In genomic region chr2:134407154-134407890, GRCh38 we compare ENCODE assay signal across 18 cellular contexts.
DNase-seq lines count a peak whose midpoint lies in the region; ATAC-seq and TF ChIP-seq lines count a peak whose summit lies in the region.
"Had no signal": no experiment of that assay in that cellular context is flagged by ENCODE, and none has a peak within 500 bp of the region (broad histone marks: within the 10 kb centered on the region; RNA-seq: fewer than 3 reads in every experiment).

No MANE protein-coding gene starts in this region.

- intact Hi-C loops in OCI-LY7 (cut with micrococcal nuclease; ENCODE audit: unreplicated experiment) = no loop called here
- intact Hi-C loops in tibial artery (cut with DNase I; ENCODE audit: low total_unique reads) = no loop called here

- no peak overlapping the region for H2BK12ac ChIP-seq in H9 (ENCODE audit: insufficient read length, low read depth, low read length)

- H4K20me1 ChIP-seq in OCI-LY7 (ENCODE audit: insufficient read depth, low read length) (no peaks in the 10 kb centered on the region), H9 (ENCODE audit: control insufficient read depth, insufficient read depth, insufficient read length) (no peaks in the 10 kb centered on the region)

- no peak overlapping the region for H2BK5ac ChIP-seq in H9 (ENCODE audit: insufficient read length, low read length)

- H3K4me1 Mint-ChIP-seq in HFFc6 (ENCODE audit: low read depth) (peaks cover 98% of the 10 kb centered on the region), progenitor cell of endocrine pancreas (ENCODE audit: low read depth) (peaks cover 27% of the 10 kb centered on the region), H9 (peaks cover 11% of the 10 kb centered on the region in 2 experiments)

- CTCF ChIA-PET in OCI-LY7 (lab: Charles Lee; ENCODE audit: unreplicated experiment) = no interaction called here

- H3K4me3 Mint-ChIP-seq in HFFc6 (no peak overlapping the region; the same call in 1 of the 2 replicates), progenitor cell of endocrine pancreas (ENCODE audit: low read depth) (no peak overlapping the region), H9 (no peak overlapping the region)
- H3K4me3 Mint-ChIP-seq: activated naive CD8-positive, alpha-beta T cell treated with anti-CD3 and anti-CD28 coated beads for 36 hours had no signal

- H3K9ac ChIP-seq in H9 (ENCODE audit: extremely low read depth, insufficient read length, low read length) = no peak overlapping the region

- H3K4ac ChIP-seq in H9 (ENCODE audit: low read depth, low read length) = no peak overlapping the region

- H3K56ac ChIP-seq in H9 (ENCODE audit: insufficient read length, low read depth, low read length) = no peak overlapping the region

- H3K27ac ChIP-seq in OCI-LY7 (ENCODE audit: low read depth, low read length, poor library complexity, severe bottlenecking) (peak overlapping the region; percentile 99), epithelial cell of prostate (peak overlapping the region; percentile 94), H9 (ENCODE audit: insufficient read length, low read depth, low read length) (no peak overlapping the region), tibial artery (no peak overlapping the region)
- H3K27ac ChIP-seq: gastroesophageal sphincter, lower lobe of right lung had no signal

- H3K27ac Mint-ChIP-seq in HFFc6 (peak overlapping the region; percentile 95), progenitor cell of endocrine pancreas (peak overlapping the region; percentile 53), H9 (peak overlapping the region in 1 of 3 experiments; percentile 24; a peak in 1 of 7 replicates)
- H3K27ac Mint-ChIP-seq: activated naive CD8-positive, alpha-beta T cell treated with anti-CD3 and anti-CD28 coated beads for 36 hours had no signal

- H3K23me2 ChIP-seq in H9 (ENCODE audit: insufficient read length, low read depth, low read length, poor library complexity, severe bottlenecking) = no peaks in the 10 kb centered on the region

- no peak overlapping the region for H3K4me3 ChIP-seq in OCI-LY7 (ENCODE audit: low read depth, low read length, poor library complexity, severe bottlenecking)
- no peak overlapping the region for H3K4me3 ChIP-seq in tibial artery
- H3K4me3 ChIP-seq: gastroesophageal sphincter, lower lobe of right lung, spleen had no signal

- no peaks in the 10 kb centered on the region for H3K9me2 ChIP-seq in OCI-LY7 (ENCODE audit: insufficient read depth, low read length)

- no peak overlapping the region for H2BK20ac ChIP-seq in H9 (ENCODE audit: low read depth, low read length, poor library complexity, severe bottlenecking)

- H3K27me3 Mint-ChIP-seq in HFFc6 (ENCODE audit: insufficient read depth) (no peaks in the 10 kb centered on the region; the same call in none of the 2 replicates), progenitor cell of endocrine pancreas (no peaks in the 10 kb centered on the region), H9 (ENCODE audit: low read depth) (no peaks in the 10 kb centered on the region; the same call in 1 of the 2 replicates)
- H3K27me3 Mint-ChIP-seq: activated naive CD8-positive, alpha-beta T cell treated with anti-CD3 and anti-CD28 coated beads for 36 hours had no signal

- H3K79me2 ChIP-seq in OCI-LY7 (ENCODE audit: insufficient read depth, low read depth, low read length) = peaks cover 11% of the 10 kb centered on the region; the same call in 1 of the 2 replicates
- H3K79me2 ChIP-seq in H9 (ENCODE audit: insufficient read depth, low read length) = no peaks in the 10 kb centered on the region

- H3K4me2 ChIP-seq in OCI-LY7 (ENCODE audit: low read length) = peak overlapping the region; percentile 81
- no peak overlapping the region for H3K4me2 ChIP-seq in H9 (ENCODE audit: insufficient read depth, insufficient read length, low read length)

- H4K8ac ChIP-seq in H9 (replicated peaks; ENCODE audit: insufficient read length, low read depth, low read length) = no peak overlapping the region

- BruUV-seq in OCI-LY7 (replicated peaks; lab: Mats Ljungman, UMichigan) = no TSS peak

- H3K18ac ChIP-seq in H9 (ENCODE audit: insufficient read length, low read depth, low read length) = no peak overlapping the region

- DNase-seq in HFFc6 (no peak), OCI-LY7 (ENCODE audit: low spot score) (no peak), epithelial cell of prostate (ENCODE audit: low read depth, low spot score) (peak; percentile 57), progenitor cell of endocrine pancreas (ENCODE audit: low spot score, unreplicated experiment) (no peak), H9 (no peak), tibial artery (no peak)
- DNase-seq: activated naive CD8-positive, alpha-beta T cell treated with anti-CD3 and anti-CD28 coated beads for 36 hours; cerebellar nuclear complex; EL; GOT3; lower lobe of right lung; NCI-H146; Right ventricle myocardium superior; spleen; stimulated activated CD4-positive, alpha-beta T cell treated with anti-CD3 and anti-CD28 coated beads, Interleukin-4, amount 100 ng/mL, for 1 hour; stimulated activated naive CD8-positive, alpha-beta T cell treated with anti-CD3 and anti-CD28 coated beads, Interleukin-15, Interleukin-2, amounts not matched to agents 100 U/mL and 50 U/mL, for 24 hours had no signal

- no peak for ATAC-seq in GM19455 (IDR thresholded peaks at IDR 0.05; ENCODE audit: unreplicated experiment)
- ATAC-seq: gastroesophageal sphincter; lower lobe of right lung; stimulated activated naive CD8-positive, alpha-beta T cell treated with anti-CD3 and anti-CD28 coated beads, Interleukin-15, Interleukin-2, amounts not matched to agents 100 U/mL and 50 U/mL, for 24 hours had no signal

- no peak overlapping the region for H3T11ph ChIP-seq in H9 (ENCODE audit: low read length)

- H3K36me3 ChIP-seq in OCI-LY7 (ENCODE audit: insufficient read depth, low read length) (peaks cover 61% of the 10 kb centered on the region), tibial artery (peaks cover 0 to 4% (median 0%) of the 10 kb centered on the region in 3 donors)

- TF ChIP-seq CTCF in HFFc6 (IDR thresholded peaks at IDR 0.05) (no peak), OCI-LY7 (conservative IDR thresholded peaks at IDR 0.05; ENCODE audit: low read length) (no peak), progenitor cell of endocrine pancreas (IDR thresholded peaks at IDR 0.05; ENCODE audit: unreplicated experiment) (no peak), H9 (conservative IDR thresholded peaks at IDR 0.05) (no peak), tibial artery (IDR thresholded peaks at IDR 0.05) (no peak)

- H3K9me3 Mint-ChIP-seq in HFFc6 = no peaks in the 10 kb centered on the region
- no peaks in the 10 kb centered on the region for H3K9me3 Mint-ChIP-seq in progenitor cell of endocrine pancreas (ENCODE audit: low read depth)
- H3K9me3 Mint-ChIP-seq in H9 = no peaks in the 10 kb centered on the region
- H3K9me3 Mint-ChIP-seq: activated naive CD8-positive, alpha-beta T cell treated with anti-CD3 and anti-CD28 coated beads for 36 hours had no signal

- no peak overlapping the region for H4K91ac ChIP-seq in H9 (ENCODE audit: insufficient read length, low read depth, low read length)

- no peaks in the 10 kb centered on the region for H3K27me3 ChIP-seq in H9 (ENCODE audit: insufficient read depth, low read length)
- H3K27me3 ChIP-seq in tibial artery = no peaks in the 10 kb centered on the region
- H3K27me3 ChIP-seq: gastroesophageal sphincter, spleen had no signal

- H3K36me3 Mint-ChIP-seq in HFFc6 (ENCODE audit: low read depth) (peaks cover 26% of the 10 kb centered on the region), progenitor cell of endocrine pancreas (ENCODE audit: insufficient read depth) (peaks cover 16% of the 10 kb centered on the region), H9 (ENCODE audit: insufficient read depth in 1 of 3, low read depth in 3 of 3) (peaks cover 5 to 6% (median 5%) of the 10 kb centered on the region in 3 experiments; a peak in 5 of 7 replicates)

- H2AFZ ChIP-seq in OCI-LY7 (ENCODE audit: low read length) = no peak overlapping the region
- H2AFZ ChIP-seq in H9 (ENCODE audit: low read length) = no peak overlapping the region

- POLR2A ChIA-PET in OCI-LY7 (lab: Charles Lee) = interaction anchor here (0.5 to 1.1 kb wide), 2 partner anchors 45 to 814 kb away, joined by 3 to 5 read pairs; no protein-coding TSS in a partner anchor

- H2BK120ac ChIP-seq in H9 (ENCODE audit: low read depth, low read length, poor library complexity, severe bottlenecking) = no peak overlapping the region

- H3K79me1 ChIP-seq in H9 (ENCODE audit: insufficient read depth, low read depth, low read length, poor library complexity, severe bottlenecking) = no peaks in the 10 kb centered on the region

- H3K9me3 ChIP-seq in OCI-LY7 (ENCODE audit: low read length) (no peaks in the 10 kb centered on the region), H9 (ENCODE audit: control insufficient read depth, low read depth, low read length) (no peaks in the 10 kb centered on the region), tibial artery (no peaks in the 10 kb centered on the region)
- H3K9me3 ChIP-seq: gastroesophageal sphincter, lower lobe of right lung, spleen had no signal

- no peak overlapping the region for H3K14ac ChIP-seq in H9 (ENCODE audit: insufficient read depth, low read length)

- no peak overlapping the region for H4K5ac ChIP-seq in H9 (ENCODE audit: insufficient read length, low read depth, low read length)

- no peak overlapping the region for H2BK15ac ChIP-seq in H9 (ENCODE audit: low read depth, low read length)

- no peak overlapping the region for H3K23ac ChIP-seq in H9 (ENCODE audit: insufficient read length, low read depth, low read length)

- no peak overlapping the region for H2AK5ac ChIP-seq in H9 (ENCODE audit: insufficient read length, low read length)

- WGBS in H9 (ENCODE audit: extremely low coverage, insufficient read length, low lambda C conversion rate) = no CpG with 5 or more reads among the region's 4 CpGs

- H3K4me1 ChIP-seq in OCI-LY7 (ENCODE audit: insufficient read depth, low read length, poor library complexity, severe bottlenecking) (peaks cover 63% of the 10 kb centered on the region), H9 (ENCODE audit: insufficient read depth, low read length) (no peaks in the 10 kb centered on the region), tibial artery (peaks cover 7 to 31% (median 28%) of the 10 kb centered on the region in 4 donors)

Comparison
In these comparisons a context has a peak if more than half of its experiments do, and no peak if none do; other contexts are left out.
1. H3K27ac ChIP-seq: peak in OCI-LY7 (single experiment) and epithelial cell of prostate (single experiment); none in H9 (single experiment) and tibial artery (0 of 2).